8 cellular contexts compared by ENCODE assay signal in the genomic region with DNA sequence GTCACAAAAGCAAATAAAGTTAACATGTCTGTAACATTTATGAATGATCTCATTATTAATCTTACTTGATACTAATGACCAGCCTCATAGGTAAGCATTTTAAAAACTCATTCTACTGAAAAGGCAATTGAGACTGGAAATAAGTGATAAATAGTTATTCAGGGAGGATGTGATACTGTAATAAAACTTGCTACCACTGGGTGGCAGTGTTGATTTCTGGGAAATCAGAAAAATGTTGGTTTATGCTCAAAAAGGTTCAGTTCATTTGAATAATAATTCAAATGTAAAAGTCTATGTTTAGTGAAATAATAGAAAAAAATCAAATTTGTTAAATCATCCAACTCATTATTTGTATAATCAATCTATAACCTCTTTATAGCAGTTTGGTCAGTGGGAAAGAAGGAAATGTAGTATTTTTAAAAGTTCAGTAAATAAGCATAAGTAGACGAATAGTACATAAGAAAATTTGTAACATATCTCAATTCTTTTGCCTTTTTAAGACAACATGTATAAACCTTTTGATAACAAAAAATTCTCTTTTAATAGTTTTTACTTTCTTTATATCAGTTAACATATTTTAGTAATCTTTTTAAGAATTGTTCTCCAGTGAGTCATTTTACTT. TPM values are rescaled to one million over a fixed set of nuclear protein-coding genes. Genes with fewer than 3 reads are reported as not detected.
DNase-seq lines count a peak whose midpoint lies in the region; ATAC-seq and TF ChIP-seq lines count a peak whose summit lies in the region.

No MANE protein-coding gene starts in this region.

- H3K79me2 ChIP-seq in trophoblast cell (ENCODE audit: control insufficient read depth, insufficient read depth, low read length, poor library complexity): no peaks in the 10 kb centered on the region

- H3K36me3 ChIP-seq in RWPE2 (ENCODE audit: low read depth) (peaks cover 18% of the 10 kb centered on the region; the same call in 1 of the 2 replicates), trophoblast cell (ENCODE audit: control insufficient read depth in 1 of 2, insufficient read depth in 2 of 2, low read length in 2 of 2) (no peaks in the 10 kb centered on the region)

- H2AFZ ChIP-seq in trophoblast cell (ENCODE audit: insufficient read depth, low read length, poor library complexity): no peak overlapping the region

- H2BK12ac ChIP-seq in trophoblast cell (ENCODE audit: low read length): no peak overlapping the region

- H3K4ac ChIP-seq in trophoblast cell (ENCODE audit: low read depth, low read length): no peak overlapping the region

- WGBS in trophoblast cell (ENCODE audit: extremely low coverage, insufficient coverage, insufficient read length): no CpG with 5 or more reads among the region's 1 CpG

- no peak overlapping the region for H2BK5ac ChIP-seq in trophoblast cell (ENCODE audit: low read depth, low read length, poor library complexity)

- H3K18ac ChIP-seq in trophoblast cell (ENCODE audit: low read length): no peak overlapping the region

- no peak overlapping the region for H2BK120ac ChIP-seq in trophoblast cell (ENCODE audit: insufficient read depth, low read length, poor library complexity)

- DNase-seq in SIG-M5 treated with dmso at 0.1 percent for 504 hours (lab: John Stamatoyannopoulos, UW; ENCODE audit: unreplicated experiment) (peak; percentile 51), SIG-M5 (lab: John Stamatoyannopoulos, UW) (no peak), RWPE2 (ENCODE audit: low spot score) (no peak), epithelial cell of proximal tubule (ENCODE audit: low read depth) (no peak), trophoblast cell (peak; percentile 10 to 72)
- DNase-seq in activated CD8-positive, alpha-beta memory T cell treated with anti-CD3 and anti-CD28 coated beads for 24 hours: no peak

- ATAC-seq in HG02852 (IDR thresholded peaks at IDR 0.05; ENCODE audit: unreplicated experiment) (peak; percentile 37), RWPE2 (ENCODE audit: low read depth) (no peak), HG02571 (IDR thresholded peaks at IDR 0.05; ENCODE audit: unreplicated experiment) (no peak)

- TF ChIP-seq CTCF in RWPE2 (IDR thresholded peaks at IDR 0.05; ENCODE audit: poor library complexity, severe bottlenecking): peak; percentile 94
- TF ChIP-seq CTCF in epithelial cell of proximal tubule (conservative IDR thresholded peaks at IDR 0.05; ENCODE audit: low read depth, low read length): peak; percentile 76

- no peak overlapping the region for H3K14ac ChIP-seq in trophoblast cell (ENCODE audit: low read length)

- H3K4me3 ChIP-seq in RWPE2 (ENCODE audit: severe bottlenecking) (no peak overlapping the region), epithelial cell of proximal tubule (ENCODE audit: low read depth, low read length) (no peak overlapping the region), trophoblast cell (ENCODE audit: low read depth, low read length) (no peak overlapping the region)

- H3K4me2 ChIP-seq in trophoblast cell (ENCODE audit: low read length): no peak overlapping the region

- no peaks in the 10 kb centered on the region for H3K9me3 ChIP-seq in RWPE2 (ENCODE audit: severe bottlenecking)
- no peaks in the 10 kb centered on the region for H3K9me3 ChIP-seq in trophoblast cell (ENCODE audit: insufficient read depth, low read depth, low read length)

- H3K27ac ChIP-seq in RWPE2 (ENCODE audit: poor library complexity, severe bottlenecking) (no peak overlapping the region), trophoblast cell (ENCODE audit: low read depth, low read length) (no peak overlapping the region)

- H2AK5ac ChIP-seq in trophoblast cell (ENCODE audit: low read length): no peak overlapping the region

- no peak overlapping the region for H4K12ac ChIP-seq in trophoblast cell (ENCODE audit: low read depth, low read length)

- H3K23ac ChIP-seq in trophoblast cell (ENCODE audit: low read length): no peak overlapping the region

- H3K79me1 ChIP-seq in trophoblast cell (ENCODE audit: low read length): no peaks in the 10 kb centered on the region

- H3K4me1 ChIP-seq in RWPE2 (ENCODE audit: insufficient read depth, poor library complexity, severe bottlenecking) (no peaks in the 10 kb centered on the region), trophoblast cell (ENCODE audit: control insufficient read depth in 1 of 2, insufficient read depth in 2 of 2, low read length in 2 of 2) (no peaks in the 10 kb centered on the region)

- no peak overlapping the region for H4K91ac ChIP-seq in trophoblast cell (ENCODE audit: low read depth, low read length)

- no peaks in the 10 kb centered on the region for H3K27me3 ChIP-seq in RWPE2 (ENCODE audit: insufficient read depth, poor library complexity, severe bottlenecking)
- no peaks in the 10 kb centered on the region for H3K27me3 ChIP-seq in trophoblast cell (ENCODE audit: insufficient read depth, low read length)

- H4K8ac ChIP-seq in trophoblast cell (ENCODE audit: low read depth, low read length): no peak overlapping the region

- no peak overlapping the region for H3K9ac ChIP-seq in trophoblast cell (ENCODE audit: low read length)

RNA-seq across cellular contexts. Expression of a gene that starts 9.6 kb away (rescaled TPM):
- total RNA-seq in epithelial cell of proximal tubule: 4.8 and 8.2 TPM in 2 replicates
- polyA plus RNA-seq in trophoblast cell (2013): 5.6 and 5.7 TPM in 2 replicates

RNA-seq across cellular contexts. Expression of a gene that starts 12.4 kb away (rescaled TPM):
- total RNA-seq in epithelial cell of proximal tubule: 7.2 and 8.9 TPM in 2 replicates
- polyA plus RNA-seq in trophoblast cell (2013): 7.3 and 7.5 TPM in 2 replicates

RNA-seq across cellular contexts. Expression of a gene that starts 41.8 kb away (rescaled TPM):
- total RNA-seq in epithelial cell of proximal tubule: 0.12 and 0.51 TPM in 2 replicates
- 0.52 and 1.1 TPM in 2 replicates for polyA plus RNA-seq in trophoblast cell (2013)

Comparison
In these comparisons a context has a peak if more than half of its experiments do, and no peak if none do; other contexts are left out.
1. DNase-seq: peak in SIG-M5 treated with dmso at 0.1 percent for 504 hours (single experiment) and trophoblast cell (2 of 2); none in SIG-M5 (single experiment), RWPE2 (single experiment), epithelial cell of proximal tubule (single experiment) and activated CD8-positive, alpha-beta memory T cell treated with anti-CD3 and anti-CD28 coated beads for 24 hours (single experiment).